Comparison of ENCODE assay signal across 9 cellular contexts in the genomic region with DNA sequence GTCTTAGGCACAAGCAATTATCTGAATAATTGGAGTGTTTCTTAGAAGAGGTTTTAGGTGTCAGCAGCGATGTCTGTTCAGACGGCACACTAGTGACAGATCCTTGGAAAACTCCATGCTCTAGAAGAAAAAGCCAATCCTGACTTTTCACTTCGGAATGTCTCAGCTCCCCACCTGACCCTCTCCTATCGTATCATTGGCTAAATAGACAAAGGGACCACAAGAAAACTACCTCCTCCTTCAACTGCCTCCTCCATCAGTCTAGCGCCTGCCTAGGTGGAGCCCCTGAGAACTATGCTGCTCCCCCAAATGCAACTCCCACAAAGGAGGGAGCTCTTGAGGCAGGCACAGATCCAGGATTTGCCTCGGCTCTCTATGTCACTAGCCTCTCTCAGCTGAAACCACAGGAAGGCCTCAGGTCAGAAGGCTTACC.
DNase-seq lines count a peak whose midpoint lies in the region; FAIRE-seq and TF ChIP-seq lines count a peak whose summit lies in the region.
"Had no signal": no experiment of that assay in that cellular context is flagged by ENCODE, and none has a peak within 500 bp of the region (broad histone marks: within the 10 kb centered on the region; RNA-seq: fewer than 3 reads in every experiment).

No MANE protein-coding gene starts in this region.

- POLR2A ChIA-PET in activated CD4-positive, alpha-beta memory T cell treated with anti-CD3 and anti-CD28 coated beads for 36 hours (lab: Charles Lee), result interaction anchor here (0.7 to 5.0 kb wide), 20 partner anchors 10 to 376 kb away, joined by 3 to 42 read pairs (median 4); a partner anchor contains a TSS

- H3K9me3 Mint-ChIP-seq in T-helper 1 cell treated with Interleukin-12 subunit alpha and Interleukin-12 subunit beta and Interleukin-4 antibody, amounts not matched to agents 30 μg/mL and 1 μg/mL, for 36 hours, result peaks cover 1% of the 10 kb centered on the region
- no peaks in the 10 kb centered on the region for H3K9me3 Mint-ChIP-seq in activated CD4-positive, alpha-beta memory T cell treated with anti-CD3 and anti-CD28 coated beads for 36 hours

- H3K27ac Mint-ChIP-seq in T-helper 1 cell treated with Interleukin-12 subunit alpha and Interleukin-12 subunit beta and Interleukin-4 antibody, amounts not matched to agents 30 μg/mL and 1 μg/mL, for 36 hours, result peak overlapping the region; percentile 92
- peak overlapping the region; percentile 97 for H3K27ac Mint-ChIP-seq in activated CD4-positive, alpha-beta memory T cell treated with anti-CD3 and anti-CD28 coated beads for 36 hours

- H3K36me3 Mint-ChIP-seq in T-helper 1 cell treated with Interleukin-12 subunit alpha and Interleukin-12 subunit beta and Interleukin-4 antibody, amounts not matched to agents 30 μg/mL and 1 μg/mL, for 36 hours (ENCODE audit: low read depth), result peaks cover 9% of the 10 kb centered on the region
- H3K36me3 Mint-ChIP-seq in activated CD4-positive, alpha-beta memory T cell treated with anti-CD3 and anti-CD28 coated beads for 36 hours, result peaks cover 29% of the 10 kb centered on the region

- TF ChIP-seq CTCF in kidney (IDR thresholded peaks at IDR 0.05; ENCODE audit: borderline replicate concordance, extremely low read depth, insufficient read depth), result no peak

- DNase-seq in T-helper 1 cell, result no peak
- DNase-seq in activated CD4-positive, alpha-beta memory T cell treated with anti-CD3 and anti-CD28 coated beads for 36 hours, result no peak
- no peak for DNase-seq in kidney
- no peak for DNase-seq in HPDE6-E6E7 (ENCODE audit: extremely low spot score)
- DNase-seq in SIG-M5 treated with dmso at 0.1 percent for 504 hours (lab: John Stamatoyannopoulos, UW; ENCODE audit: unreplicated experiment), result no peak
- DNase-seq in NCI-H187 (lab: John Stamatoyannopoulos, UW), result no peak

- H3K9me3 ChIP-seq in kidney (ENCODE audit: control insufficient read depth in 1 of 2, low read length in 2 of 2), result no peaks in the 10 kb centered on the region

- H3K4me1 ChIP-seq in kidney (ENCODE audit: control insufficient read depth in 1 of 2, insufficient read depth in 1 of 2, low read depth in 1 of 2, low read length in 2 of 2), result peaks cover 55 to 74% of the 10 kb centered on the region in 2 donors

- H3K4me1 Mint-ChIP-seq in T-helper 1 cell treated with Interleukin-12 subunit alpha and Interleukin-12 subunit beta and Interleukin-4 antibody, amounts not matched to agents 30 μg/mL and 1 μg/mL, for 36 hours (ENCODE audit: low read depth), result peaks cover 73% of the 10 kb centered on the region
- H3K4me1 Mint-ChIP-seq in activated CD4-positive, alpha-beta memory T cell treated with anti-CD3 and anti-CD28 coated beads for 36 hours (ENCODE audit: low read depth), result peaks cover 84% of the 10 kb centered on the region

- H3K9ac ChIP-seq in kidney (ENCODE audit: low read length in 2 of 2), result peak overlapping the region; percentile 51 to 68

- H3K4me3 Mint-ChIP-seq in T-helper 1 cell treated with Interleukin-12 subunit alpha and Interleukin-12 subunit beta and Interleukin-4 antibody, amounts not matched to agents 30 μg/mL and 1 μg/mL, for 36 hours, result peak overlapping the region; percentile 69
- peak overlapping the region; percentile 90 for H3K4me3 Mint-ChIP-seq in activated CD4-positive, alpha-beta memory T cell treated with anti-CD3 and anti-CD28 coated beads for 36 hours

- intact Hi-C loops in activated CD4-positive, alpha-beta memory T cell treated with anti-CD3 and anti-CD28 coated beads for 36 hours (cut with micrococcal nuclease), result loop anchor here (1.0 to 2.0 kb wide), 9 partner anchors 9 to 137 kb away; no protein-coding TSS in a partner anchor
- intact Hi-C loops in kidney (cut with DNase I), result loop anchor here (10.0 kb wide), 1 partner anchor 365 kb away; a partner anchor contains a TSS

- H3K27ac ChIP-seq in kidney (ENCODE audit: low read depth in 2 of 2, low read length in 2 of 2), result peak overlapping the region; percentile 89 to 90
- H3K27ac ChIP-seq in temporal lobe (ENCODE audit: low read depth, low read length), result peak overlapping the region; percentile 63
- H3K27ac ChIP-seq: 22Rv1 had no signal

- no peaks in the 10 kb centered on the region for H3K27me3 Mint-ChIP-seq in T-helper 1 cell treated with Interleukin-12 subunit alpha and Interleukin-12 subunit beta and Interleukin-4 antibody, amounts not matched to agents 30 μg/mL and 1 μg/mL, for 36 hours (ENCODE audit: low read depth)
- no peaks in the 10 kb centered on the region for H3K27me3 Mint-ChIP-seq in activated CD4-positive, alpha-beta memory T cell treated with anti-CD3 and anti-CD28 coated beads for 36 hours

- CTCF ChIA-PET in activated CD4-positive, alpha-beta memory T cell treated with anti-CD3 and anti-CD28 coated beads for 36 hours (lab: Charles Lee), result interaction anchor here (0.9 to 3.2 kb wide), 10 partner anchors 9 to 481 kb away, joined by 3 to 15 read pairs (median 4); no protein-coding TSS in a partner anchor

- no peaks in the 10 kb centered on the region for H3K36me3 ChIP-seq in kidney (ENCODE audit: control insufficient read depth in 1 of 2, insufficient read depth in 2 of 2, low read length in 2 of 2)

- no peak for FAIRE-seq in kidney (lab: Jason Lieb, UNC)

- no peak overlapping the region for H3K4me3 ChIP-seq in kidney (ENCODE audit: low read length in 2 of 2)
